In genomic region chr6:43076928-43077809, GRCh38 we compare ENCODE assay signal across 8 cellular contexts. TPM values are rescaled to one million over a fixed set of nuclear protein-coding genes. Genes with fewer than 3 reads are reported as not detected.
DNase-seq lines count a peak whose midpoint lies in the region; ATAC-seq and TF ChIP-seq lines count a peak whose summit lies in the region.

No MANE protein-coding gene starts in this region.

- H3K79me1 ChIP-seq in neuronal stem cell (ENCODE audit: low read depth, low read length): peaks cover 4% of the 10 kb centered on the region

- H3K23ac ChIP-seq in neuronal stem cell (ENCODE audit: low read depth, low read length, poor library complexity): peak overlapping the region; percentile 95

- no peak for TF ChIP-seq POLR2A in esophagus squamous epithelium (IDR thresholded peaks at IDR 0.05)

- peak overlapping the region; percentile 87 for H2AK5ac ChIP-seq in neuronal stem cell (ENCODE audit: low read depth, low read length)

- CTCF ChIA-PET in activated CD8-positive, alpha-beta memory T cell treated with anti-CD3 and anti-CD28 coated beads, Interleukin-2, amount 10 ng/mL, durations not matched to agents 7 days and 5 days (lab: Charles Lee): interaction anchor here (0.8 to 1.4 kb wide), 2 partner anchors 67 to 70 kb away, joined by 3 to 4 read pairs; no protein-coding TSS in a partner anchor

- no peak overlapping the region for H4K91ac ChIP-seq in neuronal stem cell (ENCODE audit: low read depth, low read length, poor library complexity)

- H3K14ac ChIP-seq in neuronal stem cell (ENCODE audit: low read length): peak overlapping the region; percentile 47

- H3K27ac ChIP-seq in RWPE2 (ENCODE audit: poor library complexity, severe bottlenecking) (peak overlapping the region; percentile 57), esophagus squamous epithelium (peak overlapping the region; percentile 78 to 86 (median 82)), neuronal stem cell (replicated peaks; ENCODE audit: low read length) (no peak overlapping the region)

- H3K27me3 ChIP-seq in RWPE2 (ENCODE audit: insufficient read depth, poor library complexity, severe bottlenecking): no peaks in the 10 kb centered on the region
- peaks cover 0 to 17% (median 0%) of the 10 kb centered on the region in 4 donors for H3K27me3 ChIP-seq in esophagus squamous epithelium
- no peaks in the 10 kb centered on the region for H3K27me3 ChIP-seq in neuronal stem cell (ENCODE audit: control insufficient read depth in 3 of 3, insufficient read depth in 3 of 3, low read depth in 1 of 3, low read length in 3 of 3)

- H3K9me3 Mint-ChIP-seq in activated CD8-positive, alpha-beta memory T cell treated with anti-CD3 and anti-CD28 coated beads, Interleukin-2, amount 10 ng/mL, durations not matched to agents 7 days and 5 days (ENCODE audit: low read depth): no peaks in the 10 kb centered on the region

- peaks cover 38% of the 10 kb centered on the region for H3K27me3 Mint-ChIP-seq in activated CD8-positive, alpha-beta memory T cell treated with anti-CD3 and anti-CD28 coated beads, Interleukin-2, amount 10 ng/mL, durations not matched to agents 7 days and 5 days

- 5 to 20% methylated on average over 10 to 23 of the region's 40 CpGs for WGBS in esophagus squamous epithelium, 2 donors
- WGBS in neuronal stem cell (ENCODE audit: extremely low coverage in 2 of 2, insufficient read length in 2 of 2, insufficient replicate concordance in 1 of 2), 2 donors: no CpG with 5 or more reads among the region's 40 CpGs

- peak overlapping the region; percentile 96 for H2AFZ ChIP-seq in neuronal stem cell (ENCODE audit: low read length)

- TF ChIP-seq CTCF in RWPE2 (IDR thresholded peaks at IDR 0.05; ENCODE audit: poor library complexity, severe bottlenecking) (no peak), esophagus squamous epithelium (IDR thresholded peaks at IDR 0.05) (no peak)

- no peak overlapping the region for H2BK12ac ChIP-seq in neuronal stem cell (ENCODE audit: low read length)

- H3K18ac ChIP-seq in neuronal stem cell (ENCODE audit: low read length): peak overlapping the region; percentile 98

- H3K36me3 ChIP-seq in RWPE2 (ENCODE audit: low read depth): no peaks in the 10 kb centered on the region
- H3K36me3 ChIP-seq in esophagus squamous epithelium: peaks cover 0 to 26% (median 0%) of the 10 kb centered on the region in 3 donors
- H3K36me3 ChIP-seq in neuronal stem cell (replicated peaks in 1 of 2; ENCODE audit: control insufficient read depth in 2 of 2, insufficient read depth in 2 of 2, low read length in 2 of 2): peaks cover 2 to 7% of the 10 kb centered on the region in 2 donors

- H3K4me1 ChIP-seq in RWPE2 (ENCODE audit: insufficient read depth, poor library complexity, severe bottlenecking) (peaks cover 11% of the 10 kb centered on the region), esophagus squamous epithelium (peaks cover 9 to 46% (median 10%) of the 10 kb centered on the region in 3 donors), neuronal stem cell (ENCODE audit: control insufficient read depth in 2 of 2, insufficient read depth in 1 of 2, low read depth in 1 of 2, low read length in 2 of 2) (peaks cover 18 to 21% of the 10 kb centered on the region in 2 donors)

- H3K9ac ChIP-seq in neuronal stem cell (ENCODE audit: low read depth, low read length, poor library complexity): peak overlapping the region; percentile 98

- ATAC-seq in activated CD8-positive, alpha-beta memory T cell treated with anti-CD3 and anti-CD28 coated beads, Interleukin-2, amount 10 ng/mL, durations not matched to agents 7 days and 5 days: no peak
- ATAC-seq in RWPE2 (ENCODE audit: low read depth) (peak; percentile 44), HG02970 (IDR thresholded peaks at IDR 0.05; ENCODE audit: low FRiP score, unreplicated experiment) (no peak), GM21825 (IDR thresholded peaks at IDR 0.05; ENCODE audit: unreplicated experiment) (no peak)

- H2BK5ac ChIP-seq in neuronal stem cell (ENCODE audit: low read length): peak overlapping the region; percentile 95

- peak overlapping the region; percentile 59 for H3K4me2 ChIP-seq in neuronal stem cell (ENCODE audit: insufficient read depth, low read length, poor library complexity, severe bottlenecking)

- peak overlapping the region; percentile 81 for H2BK120ac ChIP-seq in neuronal stem cell (ENCODE audit: low read depth, low read length)

- peak overlapping the region; percentile 34 for H3K4me3 Mint-ChIP-seq in activated CD8-positive, alpha-beta memory T cell treated with anti-CD3 and anti-CD28 coated beads, Interleukin-2, amount 10 ng/mL, durations not matched to agents 7 days and 5 days

- no peak for DNase-seq in activated CD8-positive, alpha-beta memory T cell treated with anti-CD3 and anti-CD28 coated beads, Interleukin-2, amount 10 ng/mL, durations not matched to agents 7 days and 5 days
- DNase-seq in activated CD8-positive, alpha-beta memory T cell treated with anti-CD3 and anti-CD28 coated beads, Interleukin-2, amount 50 U/mL, for 48 hours: no peak
- DNase-seq in RWPE2 (ENCODE audit: low spot score) (no peak), esophagus squamous epithelium (lab: John Stamatoyannopoulos, UW) (no peak), neuronal stem cell (ENCODE audit: low spot score) (no peak), NCI-H1436 treated with DMSO at 0.1 percent for 48 hours (lab: John Stamatoyannopoulos, UW) (no peak)

- peaks cover 2% of the 10 kb centered on the region for H3K4me1 Mint-ChIP-seq in activated CD8-positive, alpha-beta memory T cell treated with anti-CD3 and anti-CD28 coated beads, Interleukin-2, amount 10 ng/mL, durations not matched to agents 7 days and 5 days

- no peak overlapping the region for H3K27ac Mint-ChIP-seq in activated CD8-positive, alpha-beta memory T cell treated with anti-CD3 and anti-CD28 coated beads, Interleukin-2, amount 10 ng/mL, durations not matched to agents 7 days and 5 days

- no peaks in the 10 kb centered on the region for H3K36me3 Mint-ChIP-seq in activated CD8-positive, alpha-beta memory T cell treated with anti-CD3 and anti-CD28 coated beads, Interleukin-2, amount 10 ng/mL, durations not matched to agents 7 days and 5 days

- H4K8ac ChIP-seq in neuronal stem cell (ENCODE audit: low read depth, low read length): no peak overlapping the region

- intact Hi-C loops in esophagus squamous epithelium (cut with DNase I): no loop called here

- H3K9me3 ChIP-seq in RWPE2 (ENCODE audit: severe bottlenecking) (no peaks in the 10 kb centered on the region), esophagus squamous epithelium (no peaks in the 10 kb centered on the region), neuronal stem cell (replicated peaks in 1 of 2; ENCODE audit: control insufficient read depth in 2 of 2, insufficient read depth in 1 of 2, low read depth in 1 of 2, low read length in 2 of 2) (no peaks in the 10 kb centered on the region)

- H3K4ac ChIP-seq in neuronal stem cell (ENCODE audit: low read length): peak overlapping the region; percentile 24

- peak overlapping the region; percentile 68 for H2BK15ac ChIP-seq in neuronal stem cell (ENCODE audit: low read length)

- H3K4me3 ChIP-seq in RWPE2 (ENCODE audit: severe bottlenecking) (peak overlapping the region; percentile 59), esophagus squamous epithelium (peak overlapping the region; percentile 75 to 93 (median 86)), neuronal stem cell (ENCODE audit: low read length in 2 of 2) (peak overlapping the region; percentile 89 to 98)

RNA-seq across cellular contexts. Expression of gene PTK7, which starts 1.1 kb away (rescaled TPM):
- under 1 TPM; 0.33 to 0.85 TPM for total RNA-seq in activated CD8-positive, alpha-beta memory T cell treated with anti-CD3 and anti-CD28 coated beads, Interleukin-2, amount 10 ng/mL, durations not matched to agents 7 days and 5 days
- total RNA-seq in esophagus squamous epithelium: 10 to 100 TPM; 30.6 to 44.1 (median 36.7) TPM
- 43.8 TPM for polyA plus RNA-seq in neuronal stem cell (2013, experiment 1 of 2)
- 43.3 TPM for polyA plus RNA-seq in neuronal stem cell (2013, experiment 2 of 2)

RNA-seq across cellular contexts. Expression of gene KLC4, which starts 17.7 kb away (rescaled TPM):
- total RNA-seq in activated CD8-positive, alpha-beta memory T cell treated with anti-CD3 and anti-CD28 coated beads, Interleukin-2, amount 10 ng/mL, durations not matched to agents 7 days and 5 days: 10 to 100 TPM; 15.1 to 16.4 TPM
- total RNA-seq in esophagus squamous epithelium: 10 to 100 TPM in 2 of 4 donors, 1 to 10 TPM in 2; 4.5 to 15.8 (median 9.4) TPM
- polyA plus RNA-seq in neuronal stem cell (2013, experiment 1 of 2): 14.2 TPM
- 14.7 TPM for polyA plus RNA-seq in neuronal stem cell (2013, experiment 2 of 2)

RNA-seq across cellular contexts. Expression of gene MRPL2, which starts 17.9 kb away (rescaled TPM):
- 10 to 100 TPM; 64.2 to 71.0 TPM for total RNA-seq in activated CD8-positive, alpha-beta memory T cell treated with anti-CD3 and anti-CD28 coated beads, Interleukin-2, amount 10 ng/mL, durations not matched to agents 7 days and 5 days
- 10 to 100 TPM; 23.3 to 29.1 (median 24.5) TPM for total RNA-seq in esophagus squamous epithelium
- 46.8 TPM for polyA plus RNA-seq in neuronal stem cell (2013, experiment 1 of 2)
- 50.0 TPM for polyA plus RNA-seq in neuronal stem cell (2013, experiment 2 of 2)

RNA-seq across cellular contexts. Expression of gene CUL7, which starts 23.5 kb away (rescaled TPM):
- total RNA-seq in activated CD8-positive, alpha-beta memory T cell treated with anti-CD3 and anti-CD28 coated beads, Interleukin-2, amount 10 ng/mL, durations not matched to agents 7 days and 5 days: 10 to 100 TPM; 10.4 to 12.0 TPM
- total RNA-seq in esophagus squamous epithelium: 10 to 100 TPM in 1 of 4 donors, 1 to 10 TPM in 3; 6.5 to 10.8 (median 8.0) TPM
- 16.9 TPM for polyA plus RNA-seq in neuronal stem cell (2013, experiment 1 of 2)
- 16.9 TPM for polyA plus RNA-seq in neuronal stem cell (2013, experiment 2 of 2)

RNA-seq across cellular contexts. Expression of gene RRP36, which starts 55.7 kb away (rescaled TPM):
- total RNA-seq in activated CD8-positive, alpha-beta memory T cell treated with anti-CD3 and anti-CD28 coated beads, Interleukin-2, amount 10 ng/mL, durations not matched to agents 7 days and 5 days: 10 to 100 TPM; 60.9 to 71.8 TPM
- 10 to 100 TPM; 52.5 to 66.4 (median 65.4) TPM for total RNA-seq in esophagus squamous epithelium
- polyA plus RNA-seq in neuronal stem cell (2013, experiment 1 of 2): 51.0 TPM
- polyA plus RNA-seq in neuronal stem cell (2013, experiment 2 of 2): 50.1 TPM

Comparison
In these comparisons a context has a peak if more than half of its experiments do, and no peak if none do; other contexts are left out.
1. RNA of gene PTK7, which starts 1.1 kb away (total RNA-seq): 30.6 to 44.1 TPM in esophagus squamous epithelium; 0.33 to 0.85 TPM in activated CD8-positive, alpha-beta memory T cell treated with anti-CD3 and anti-CD28 coated beads, Interleukin-2, amount 10 ng/mL, durations not matched to agents 7 days and 5 days; every median in the first group is over 10 times any median in the second.
2. Peak in every context shown above with its lines, with median percentiles within 50 percentile points of each other: H3K4me3 ChIP-seq.